In the genomic region with DNA sequence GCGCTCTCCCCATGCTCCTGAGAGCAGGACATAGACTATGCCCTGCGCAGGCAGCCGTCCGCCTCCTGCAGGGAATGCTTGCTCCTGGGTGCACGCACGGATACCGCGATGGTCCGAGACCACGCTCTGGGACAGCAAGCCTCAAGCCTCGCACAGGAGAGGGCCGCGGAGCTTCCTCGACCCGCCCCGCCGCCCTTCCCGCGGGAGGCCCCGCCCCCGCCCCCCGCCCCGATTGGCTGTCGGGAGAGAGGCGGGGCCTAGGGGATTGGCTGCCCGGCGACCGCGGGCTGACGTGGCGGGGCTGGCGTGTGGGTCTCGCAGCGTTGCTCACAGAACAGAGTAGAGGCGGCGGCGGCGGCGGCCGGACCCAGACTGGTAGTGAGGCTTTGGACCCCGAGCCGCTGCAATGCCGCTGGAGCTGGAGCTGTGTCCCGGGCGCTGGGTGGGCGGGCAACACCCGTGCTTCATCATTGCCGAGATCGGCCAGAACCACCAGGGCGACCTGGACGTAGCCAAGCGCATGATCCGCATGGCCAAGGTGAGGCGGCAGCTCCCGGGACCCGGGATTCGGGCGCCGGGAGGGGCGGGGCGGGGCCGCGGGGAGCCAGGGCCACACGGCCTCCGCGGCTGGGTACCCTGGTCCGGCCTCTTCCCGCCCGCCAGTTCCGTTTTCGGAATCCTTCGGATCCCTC, we compare ENCODE assay signal across 8 cellular contexts. TPM values are rescaled to one million over a fixed set of nuclear protein-coding genes. Genes with fewer than 3 reads are reported as not detected.
DNase-seq lines count a peak whose midpoint lies in the region; ATAC-seq and TF ChIP-seq lines count a peak whose summit lies in the region.

A gene with protein sequence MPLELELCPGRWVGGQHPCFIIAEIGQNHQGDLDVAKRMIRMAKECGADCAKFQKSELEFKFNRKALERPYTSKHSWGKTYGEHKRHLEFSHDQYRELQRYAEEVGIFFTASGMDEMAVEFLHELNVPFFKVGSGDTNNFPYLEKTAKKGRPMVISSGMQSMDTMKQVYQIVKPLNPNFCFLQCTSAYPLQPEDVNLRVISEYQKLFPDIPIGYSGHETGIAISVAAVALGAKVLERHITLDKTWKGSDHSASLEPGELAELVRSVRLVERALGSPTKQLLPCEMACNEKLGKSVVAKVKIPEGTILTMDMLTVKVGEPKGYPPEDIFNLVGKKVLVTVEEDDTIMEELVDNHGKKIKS (plus strand): TSS at position 330 of the 692 bp plus-strand sequence. CDS start 77 bp downstream, at position 407.

- CTCF ChIA-PET in SK-N-SH (lab: Yijun Ruan, JAX): interaction anchor here (0.7 to 3.9 kb wide), 7 partner anchors 18 to 492 kb away, joined by 3 to 22 read pairs (median 6); a partner anchor contains a TSS

- peaks cover 3 to 12% of the 10 kb centered on the region in 2 experiments; a peak in 2 of 4 replicates for H3K4me1 ChIP-seq in SK-N-SH (ENCODE audit: control insufficient read depth in 1 of 2, insufficient read depth in 2 of 2, low read depth in 1 of 2, low read length in 1 of 2)

- POLR2A ChIA-PET in SK-N-SH (lab: Yijun Ruan, JAX): interaction anchor here (1.0 to 2.8 kb wide), 3 partner anchors 73 to 199 kb away, joined by 3 to 17 read pairs (median 11); a partner anchor contains a TSS

- peak within 1 kb of the TSS; percentile 82 for H3K4me2 ChIP-seq in SK-N-SH

- TF ChIP-seq EP300 in SK-N-SH (IDR thresholded peaks at IDR 0.05; ENCODE audit: borderline replicate concordance in 1 of 2, low read depth in 1 of 2, low read length in 1 of 2): peak in 1 of 2 experiments; percentile 41; a peak in 1 of 4 replicates

- no peaks in the 10 kb centered on the region for H3K9me3 ChIP-seq in SK-N-SH

- H3K4me3 ChIP-seq in GM08714 (ENCODE audit: low read length) (peak within 1 kb of the TSS; percentile 87), NB4 (ENCODE audit: low read depth, low read length) (peak within 1 kb of the TSS; percentile 89), SK-N-SH (ENCODE audit: low read depth in 2 of 2, low read length in 1 of 2) (peak within 1 kb of the TSS; percentile 67 to 96)

- H3K9ac ChIP-seq in SK-N-SH: peak within 1 kb of the TSS; percentile 76

- H3K27me3 ChIP-seq in SK-N-SH (ENCODE audit: insufficient read depth): no peaks in the 10 kb centered on the region

- H2AFZ ChIP-seq in SK-N-SH (ENCODE audit: low read depth): peak within 1 kb of the TSS; percentile 85

- H3K27ac ChIP-seq in SK-N-SH (ENCODE audit: low read depth in 2 of 2, low read length in 1 of 2) (peak within 1 kb of the TSS; percentile 81 to 85), substantia nigra (ENCODE audit: low read depth, low read length, poor library complexity, severe bottlenecking) (peak within 1 kb of the TSS; percentile 82)

- H3K36me3 ChIP-seq in SK-N-SH (replicated peaks in 1 of 2; ENCODE audit: control insufficient read depth in 1 of 2, insufficient read depth in 2 of 2, low read length in 1 of 2): peaks cover 2 to 10% of the 10 kb centered on the region in 2 experiments

- peak; percentile 93 for ATAC-seq in HG02571 (IDR thresholded peaks at IDR 0.05; ENCODE audit: unreplicated experiment)

- DNase-seq in NB4 (ENCODE audit: low read depth) (peak; percentile 96), SK-N-SH (peak; percentile 98), germinal center (ENCODE audit: low spot score) (peak; percentile 96), non-pigmented ciliary epithelial cell (ENCODE audit: low read depth) (peak; percentile 75), substantia nigra (lab: John Stamatoyannopoulos, UW) (peak; percentile 50 to 97 (median 88))
- DNase-seq in activated naive CD4-positive, alpha-beta T cell treated with anti-CD3 and anti-CD28 coated beads, Interleukin-2, amount 50 U/mL, for 16 hours: peak; percentile 93

- TF ChIP-seq RAD21 in SK-N-SH (IDR thresholded peaks at IDR 0.05; ENCODE audit: low read length): peak; percentile 33; the same call in 1 of the 2 replicates

- WGBS in SK-N-SH (ENCODE audit: low lambda C conversion rate): 0% methylated on average over 8 of the region's 72 CpGs

- no peak for TF ChIP-seq CTCF in NB4 (IDR thresholded peaks at IDR 0.05; ENCODE audit: low read depth, low read length)
- peak; percentile 18; the same call in 1 of the 2 replicates for TF ChIP-seq CTCF in SK-N-SH (IDR thresholded peaks at IDR 0.05)

- peaks cover 44% of the 10 kb centered on the region for H3K79me2 ChIP-seq in SK-N-SH (ENCODE audit: insufficient read depth)

- H4K20me1 ChIP-seq in SK-N-SH (ENCODE audit: insufficient read depth): no peaks in the 10 kb centered on the region

- H3F3A ChIP-seq in SK-N-SH (replicated peaks; ENCODE audit: insufficient read depth): peaks cover 8% of the 10 kb centered on the region

- H3K9me2 ChIP-seq in SK-N-SH: no peaks in the 10 kb centered on the region

- TF ChIP-seq POLR2A in NB4 (IDR thresholded peaks at IDR 0.05; ENCODE audit: extremely low read depth, insufficient read length): peak; percentile 84

TF ChIP-seq in SK-N-SH, 30 proteins besides CTCF, POLR2A, EP300 and RAD21:
- 0 out of 2 replicates have a peak, but pooled peaks have one; percentile 50 for TF ChIP-seq RCOR1 (IDR thresholded peaks at IDR 0.05; ENCODE audit: low read length)
- TF ChIP-seq RFX5 (IDR thresholded peaks at IDR 0.05; ENCODE audit: low read length): no peak
- TF ChIP-seq, protein P1, sequence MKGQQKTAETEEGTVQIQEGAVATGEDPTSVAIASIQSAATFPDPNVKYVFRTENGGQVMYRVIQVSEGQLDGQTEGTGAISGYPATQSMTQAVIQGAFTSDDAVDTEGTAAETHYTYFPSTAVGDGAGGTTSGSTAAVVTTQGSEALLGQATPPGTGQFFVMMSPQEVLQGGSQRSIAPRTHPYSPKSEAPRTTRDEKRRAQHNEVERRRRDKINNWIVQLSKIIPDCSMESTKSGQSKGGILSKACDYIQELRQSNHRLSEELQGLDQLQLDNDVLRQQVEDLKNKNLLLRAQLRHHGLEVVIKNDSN (IDR thresholded peaks at IDR 0.05; ENCODE audit: borderline replicate concordance, low read depth): no peak
- TF ChIP-seq, protein P2, sequence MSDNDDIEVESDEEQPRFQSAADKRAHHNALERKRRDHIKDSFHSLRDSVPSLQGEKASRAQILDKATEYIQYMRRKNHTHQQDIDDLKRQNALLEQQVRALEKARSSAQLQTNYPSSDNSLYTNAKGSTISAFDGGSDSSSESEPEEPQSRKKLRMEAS (IDR thresholded peaks at IDR 0.05; ENCODE audit: low read depth): peak; percentile 80
- TF ChIP-seq YY1 (IDR thresholded peaks at IDR 0.05; ENCODE audit: low read depth): 0 out of 2 replicates have a peak, but pooled peaks have one; percentile 21
- TF ChIP-seq SIN3A (IDR thresholded peaks at IDR 0.05; ENCODE audit: borderline replicate concordance, low read depth, low read length): peak; percentile 80; the same call in 1 of the 2 replicates
- TF ChIP-seq FOXJ3 (CRISPR knock-in tag; IDR thresholded peaks at IDR 0.05): peak; percentile 52; the same call in 1 of the 2 replicates
- TF ChIP-seq MXI1 (IDR thresholded peaks at IDR 0.05; ENCODE audit: low read depth, low read length): peak; percentile 72; the same call in 1 of the 2 replicates
- TF ChIP-seq CHD2 (IDR thresholded peaks at IDR 0.05; ENCODE audit: low read length, partially characterized antibody): peak; percentile 99
- TF ChIP-seq, protein P3, sequence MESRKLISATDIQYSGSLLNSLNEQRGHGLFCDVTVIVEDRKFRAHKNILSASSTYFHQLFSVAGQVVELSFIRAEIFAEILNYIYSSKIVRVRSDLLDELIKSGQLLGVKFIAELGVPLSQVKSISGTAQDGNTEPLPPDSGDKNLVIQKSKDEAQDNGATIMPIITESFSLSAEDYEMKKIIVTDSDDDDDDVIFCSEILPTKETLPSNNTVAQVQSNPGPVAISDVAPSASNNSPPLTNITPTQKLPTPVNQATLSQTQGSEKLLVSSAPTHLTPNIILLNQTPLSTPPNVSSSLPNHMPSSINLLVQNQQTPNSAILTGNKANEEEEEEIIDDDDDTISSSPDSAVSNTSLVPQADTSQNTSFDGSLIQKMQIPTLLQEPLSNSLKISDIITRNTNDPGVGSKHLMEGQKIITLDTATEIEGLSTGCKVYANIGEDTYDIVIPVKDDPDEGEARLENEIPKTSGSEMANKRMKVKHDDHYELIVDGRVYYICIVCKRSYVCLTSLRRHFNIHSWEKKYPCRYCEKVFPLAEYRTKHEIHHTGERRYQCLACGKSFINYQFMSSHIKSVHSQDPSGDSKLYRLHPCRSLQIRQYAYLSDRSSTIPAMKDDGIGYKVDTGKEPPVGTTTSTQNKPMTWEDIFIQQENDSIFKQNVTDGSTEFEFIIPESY (IDR thresholded peaks at IDR 0.05; ENCODE audit: borderline replicate concordance, low read depth): peak; percentile 95
- TF ChIP-seq, protein P4, sequence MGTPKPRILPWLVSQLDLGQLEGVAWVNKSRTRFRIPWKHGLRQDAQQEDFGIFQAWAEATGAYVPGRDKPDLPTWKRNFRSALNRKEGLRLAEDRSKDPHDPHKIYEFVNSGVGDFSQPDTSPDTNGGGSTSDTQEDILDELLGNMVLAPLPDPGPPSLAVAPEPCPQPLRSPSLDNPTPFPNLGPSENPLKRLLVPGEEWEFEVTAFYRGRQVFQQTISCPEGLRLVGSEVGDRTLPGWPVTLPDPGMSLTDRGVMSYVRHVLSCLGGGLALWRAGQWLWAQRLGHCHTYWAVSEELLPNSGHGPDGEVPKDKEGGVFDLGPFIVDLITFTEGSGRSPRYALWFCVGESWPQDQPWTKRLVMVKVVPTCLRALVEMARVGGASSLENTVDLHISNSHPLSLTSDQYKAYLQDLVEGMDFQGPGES (IDR thresholded peaks at IDR 0.05; ENCODE audit: low read depth, low read length): no peak
- TF ChIP-seq NRF1 (IDR thresholded peaks at IDR 0.05; ENCODE audit: low read depth, low read length): peak; percentile 76
- peak; percentile 79; the same call in 1 of the 2 replicates for TF ChIP-seq TAF1 (IDR thresholded peaks at IDR 0.05; ENCODE audit: borderline replicate concordance, low read depth, low read length)
- no peak for TF ChIP-seq RXRA (IDR thresholded peaks at IDR 0.05; ENCODE audit: borderline replicate concordance, low read depth)
- TF ChIP-seq FOSL2 (IDR thresholded peaks at IDR 0.05; ENCODE audit: borderline replicate concordance, low read depth): 0 out of 2 replicates have a peak, but pooled peaks have one; percentile 1
- peak; percentile 93 for TF ChIP-seq POLR2AphosphoS5 (IDR thresholded peaks at IDR 0.05; ENCODE audit: low read depth, low read length)

RNA-seq across cellular contexts. Expression of the gene that starts here (rescaled TPM):
- polyA plus RNA-seq in SK-N-SH (2012; rRNA removed): 53.5 and 61.3 TPM in 2 replicates
- polyA plus RNA-seq in SK-N-SH (2012; cell fraction: cytosol; rRNA removed): 48.8 and 53.9 TPM in 2 replicates
- 37.0 and 46.0 TPM in 2 replicates for polyA plus RNA-seq in SK-N-SH (2012; cell fraction: nucleus; rRNA removed)

Comparison
In these comparisons a context has a peak if more than half of its experiments do, and no peak if none do; other contexts are left out.
1. Peak in every context shown above with its lines: DNase-seq, ATAC-seq, H3K4me3 ChIP-seq and H3K27ac ChIP-seq.